Comparison of ENCODE assay signal across 8 cellular contexts in genomic region chr14:23567186-23568020, GRCh38. TPM values are rescaled to one million over a fixed set of nuclear protein-coding genes. Genes with fewer than 3 reads are reported as not detected.
DNase-seq lines count a peak whose midpoint lies in the region; ATAC-seq and TF ChIP-seq lines count a peak whose summit lies in the region.

A gene with protein sequence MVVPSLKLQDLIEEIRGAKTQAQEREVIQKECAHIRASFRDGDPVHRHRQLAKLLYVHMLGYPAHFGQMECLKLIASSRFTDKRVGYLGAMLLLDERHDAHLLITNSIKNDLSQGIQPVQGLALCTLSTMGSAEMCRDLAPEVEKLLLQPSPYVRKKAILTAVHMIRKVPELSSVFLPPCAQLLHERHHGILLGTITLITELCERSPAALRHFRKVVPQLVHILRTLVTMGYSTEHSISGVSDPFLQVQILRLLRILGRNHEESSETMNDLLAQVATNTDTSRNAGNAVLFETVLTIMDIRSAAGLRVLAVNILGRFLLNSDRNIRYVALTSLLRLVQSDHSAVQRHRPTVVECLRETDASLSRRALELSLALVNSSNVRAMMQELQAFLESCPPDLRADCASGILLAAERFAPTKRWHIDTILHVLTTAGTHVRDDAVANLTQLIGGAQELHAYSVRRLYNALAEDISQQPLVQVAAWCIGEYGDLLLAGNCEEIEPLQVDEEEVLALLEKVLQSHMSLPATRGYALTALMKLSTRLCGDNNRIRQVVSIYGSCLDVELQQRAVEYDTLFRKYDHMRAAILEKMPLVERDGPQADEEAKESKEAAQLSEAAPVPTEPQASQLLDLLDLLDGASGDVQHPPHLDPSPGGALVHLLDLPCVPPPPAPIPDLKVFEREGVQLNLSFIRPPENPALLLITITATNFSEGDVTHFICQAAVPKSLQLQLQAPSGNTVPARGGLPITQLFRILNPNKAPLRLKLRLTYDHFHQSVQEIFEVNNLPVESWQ (minus strand): TSS chr14:23567791. CDS start chr14:23567314, 477 bp downstream.

- H3K27ac ChIP-seq in KOPT-K1 (ENCODE audit: low read depth, low read length, poor library complexity, severe bottlenecking): peak within 1 kb of the TSS; percentile 70

- H3K9me3 Mint-ChIP-seq in activated T-helper 1 cell treated with anti-CD3 and anti-CD28 coated beads, Interleukin-12 subunit alpha, Interleukin-12 subunit beta, Interleukin-2, Interleukin-4 antibody, amounts not matched to agents 30 ng/mL and 10 ng/mL and 1 ng/mL, durations not matched to agents 14 hours and 24 hours and 36 hours: no peaks in the 10 kb centered on the region
- H3K9me3 Mint-ChIP-seq in natural killer cell treated with Interleukin-12 subunit alpha and Interleukin-12 subunit beta and Interleukin-15 and Interleukin-18, amount 100 ng/mL, for 72 hours: no peaks in the 10 kb centered on the region
- H3K9me3 Mint-ChIP-seq in stimulated activated naive CD8-positive, alpha-beta T cell treated with anti-CD3 and anti-CD28 coated beads, Interleukin-15, amount 100 ng/mL, for 72 hours: no peaks in the 10 kb centered on the region

- H3K27me3 Mint-ChIP-seq in activated T-helper 1 cell treated with anti-CD3 and anti-CD28 coated beads, Interleukin-12 subunit alpha, Interleukin-12 subunit beta, Interleukin-2, Interleukin-4 antibody, amounts not matched to agents 30 ng/mL and 10 ng/mL and 1 ng/mL, durations not matched to agents 14 hours and 24 hours and 36 hours (ENCODE audit: insufficient read depth): peaks cover 4% of the 10 kb centered on the region
- peaks cover 4 to 7% of the 10 kb centered on the region in 2 donors for H3K27me3 Mint-ChIP-seq in natural killer cell treated with Interleukin-12 subunit alpha and Interleukin-12 subunit beta and Interleukin-15 and Interleukin-18, amount 100 ng/mL, for 72 hours
- H3K27me3 Mint-ChIP-seq in stimulated activated naive CD8-positive, alpha-beta T cell treated with anti-CD3 and anti-CD28 coated beads, Interleukin-15, amount 100 ng/mL, for 72 hours: peaks cover 8% of the 10 kb centered on the region

- H3K4me1 Mint-ChIP-seq in activated T-helper 1 cell treated with anti-CD3 and anti-CD28 coated beads, Interleukin-12 subunit alpha, Interleukin-12 subunit beta, Interleukin-2, Interleukin-4 antibody, amounts not matched to agents 30 ng/mL and 10 ng/mL and 1 ng/mL, durations not matched to agents 14 hours and 24 hours and 36 hours (ENCODE audit: low read depth): peaks cover 43% of the 10 kb centered on the region
- peaks cover 28% of the 10 kb centered on the region in 2 donors for H3K4me1 Mint-ChIP-seq in natural killer cell treated with Interleukin-12 subunit alpha and Interleukin-12 subunit beta and Interleukin-15 and Interleukin-18, amount 100 ng/mL, for 72 hours (ENCODE audit: low read depth in 2 of 2)
- peaks cover 46% of the 10 kb centered on the region for H3K4me1 Mint-ChIP-seq in stimulated activated naive CD8-positive, alpha-beta T cell treated with anti-CD3 and anti-CD28 coated beads, Interleukin-15, amount 100 ng/mL, for 72 hours

- DNase-seq in DMS79 (lab: John Stamatoyannopoulos, UW): peak; percentile 85
- DNase-seq in RPMI7951 (ENCODE audit: low read depth): peak; percentile 64
- DNase-seq in activated T-helper 1 cell treated with anti-CD3 and anti-CD28 coated beads, Interleukin-12 subunit alpha, Interleukin-12 subunit beta, Interleukin-2, Interleukin-4 antibody, amounts not matched to agents 30 ng/mL and 10 ng/mL and 1 ng/mL, durations not matched to agents 14 hours and 24 hours and 36 hours (ENCODE audit: low spot score): peak; percentile 87
- DNase-seq in fibroblast of mammary gland (ENCODE audit: low read depth): peak; percentile 50
- peak; percentile 92 for DNase-seq in natural killer cell treated with Interleukin-12 subunit alpha and Interleukin-12 subunit beta and Interleukin-15 and Interleukin-18, amount 100 ng/mL, for 72 hours (ENCODE audit: low spot score)
- peak; percentile 80 to 91 for DNase-seq in stimulated activated naive CD8-positive, alpha-beta T cell treated with anti-CD3 and anti-CD28 coated beads, Interleukin-15, amount 100 ng/mL, for 72 hours

- H3K9me3 ChIP-seq in KOPT-K1 (ENCODE audit: insufficient read depth, low read length, poor library complexity, severe bottlenecking): no peaks in the 10 kb centered on the region

- no peak for TF ChIP-seq CTCF in fibroblast of mammary gland (conservative IDR thresholded peaks at IDR 0.05; ENCODE audit: control insufficient read depth, insufficient read depth, low read depth, low read length)

- peaks cover 32% of the 10 kb centered on the region for H3K36me3 Mint-ChIP-seq in activated T-helper 1 cell treated with anti-CD3 and anti-CD28 coated beads, Interleukin-12 subunit alpha, Interleukin-12 subunit beta, Interleukin-2, Interleukin-4 antibody, amounts not matched to agents 30 ng/mL and 10 ng/mL and 1 ng/mL, durations not matched to agents 14 hours and 24 hours and 36 hours (ENCODE audit: low read depth)
- H3K36me3 Mint-ChIP-seq in natural killer cell treated with Interleukin-12 subunit alpha and Interleukin-12 subunit beta and Interleukin-15 and Interleukin-18, amount 100 ng/mL, for 72 hours: no peaks in the 10 kb centered on the region

- H3K4me3 Mint-ChIP-seq in activated T-helper 1 cell treated with anti-CD3 and anti-CD28 coated beads, Interleukin-12 subunit alpha, Interleukin-12 subunit beta, Interleukin-2, Interleukin-4 antibody, amounts not matched to agents 30 ng/mL and 10 ng/mL and 1 ng/mL, durations not matched to agents 14 hours and 24 hours and 36 hours: peak within 1 kb of the TSS; percentile 100
- peak within 1 kb of the TSS; percentile 97 for H3K4me3 Mint-ChIP-seq in natural killer cell treated with Interleukin-12 subunit alpha and Interleukin-12 subunit beta and Interleukin-15 and Interleukin-18, amount 100 ng/mL, for 72 hours
- peak within 1 kb of the TSS; percentile 95 to 100 for H3K4me3 Mint-ChIP-seq in stimulated activated naive CD8-positive, alpha-beta T cell treated with anti-CD3 and anti-CD28 coated beads, Interleukin-15, amount 100 ng/mL, for 72 hours

- H3K36me3 ChIP-seq in KOPT-K1 (ENCODE audit: insufficient read depth, low read length): peaks cover 41% of the 10 kb centered on the region

- peak within 1 kb of the TSS; percentile 97 for H3K27ac Mint-ChIP-seq in activated T-helper 1 cell treated with anti-CD3 and anti-CD28 coated beads, Interleukin-12 subunit alpha, Interleukin-12 subunit beta, Interleukin-2, Interleukin-4 antibody, amounts not matched to agents 30 ng/mL and 10 ng/mL and 1 ng/mL, durations not matched to agents 14 hours and 24 hours and 36 hours
- H3K27ac Mint-ChIP-seq in natural killer cell treated with Interleukin-12 subunit alpha and Interleukin-12 subunit beta and Interleukin-15 and Interleukin-18, amount 100 ng/mL, for 72 hours: peak within 1 kb of the TSS; percentile 90 to 93
- peak within 1 kb of the TSS; percentile 98 for H3K27ac Mint-ChIP-seq in stimulated activated naive CD8-positive, alpha-beta T cell treated with anti-CD3 and anti-CD28 coated beads, Interleukin-15, amount 100 ng/mL, for 72 hours

- intact Hi-C loops in activated T-helper 1 cell treated with anti-CD3 and anti-CD28 coated beads, Interleukin-12 subunit alpha, Interleukin-12 subunit beta, Interleukin-2, Interleukin-4 antibody, amounts not matched to agents 30 ng/mL and 10 ng/mL and 1 ng/mL, durations not matched to agents 14 hours and 24 hours and 36 hours (cut with micrococcal nuclease): loop anchor here (1.0 to 10.0 kb wide), 5 partner anchors 11 to 1043 kb away; partner anchors contain the start of genes NGDN, SDR39U1, THTPA and ZFHX2

- peak; percentile 91 for ATAC-seq in GM21723 (IDR thresholded peaks at IDR 0.05; ENCODE audit: unreplicated experiment)
- peak; percentile 96 to 97 for ATAC-seq in natural killer cell treated with Interleukin-12 subunit alpha and Interleukin-12 subunit beta and Interleukin-15 and Interleukin-18, amount 100 ng/mL, for 72 hours
- peak; percentile 95 for ATAC-seq in stimulated activated naive CD8-positive, alpha-beta T cell treated with anti-CD3 and anti-CD28 coated beads, Interleukin-15, amount 100 ng/mL, for 72 hours

- peak within 1 kb of the TSS; percentile 61 for H3K4me3 ChIP-seq in fibroblast of mammary gland (ENCODE audit: control insufficient read depth, low read depth, low read length)

RNA-seq across cellular contexts. Expression of the gene that starts here (rescaled TPM):
- total RNA-seq in RPMI7951 (2014; rRNA removed; shearing (Covaris generic)): 7.5 and 7.8 TPM in 2 replicates
- total RNA-seq in activated T-helper 1 cell treated with anti-CD3 and anti-CD28 coated beads, Interleukin-12 subunit alpha, Interleukin-12 subunit beta, Interleukin-2, Interleukin-4 antibody, amounts not matched to agents 30 ng/mL and 10 ng/mL and 1 ng/mL, durations not matched to agents 14 hours and 24 hours and 36 hours: 137 and 145 TPM in 2 replicates
- total RNA-seq in natural killer cell treated with Interleukin-12 subunit alpha and Interleukin-12 subunit beta and Interleukin-15 and Interleukin-18, amount 100 ng/mL, for 72 hours: 100 to 1,000 TPM; 151 to 229 TPM

Comparison
In these comparisons a context has a peak if more than half of its experiments do, and no peak if none do; other contexts are left out.
1. Peak in every context shown above with its lines: DNase-seq, ATAC-seq, H3K4me3 ChIP-seq and H3K27ac ChIP-seq.
2. RNA of the gene that starts here (total RNA-seq): 151 to 229 TPM in natural killer cell treated with Interleukin-12 subunit alpha and Interleukin-12 subunit beta and Interleukin-15 and Interleukin-18, amount 100 ng/mL, for 72 hours and 137 to 145 TPM in activated T-helper 1 cell treated with anti-CD3 and anti-CD28 coated beads, Interleukin-12 subunit alpha, Interleukin-12 subunit beta, Interleukin-2, Interleukin-4 antibody, amounts not matched to agents 30 ng/mL and 10 ng/mL and 1 ng/mL, durations not matched to agents 14 hours and 24 hours and 36 hours; 7.5 to 7.8 TPM in RPMI7951; every median in the first group is over 10 times any median in the second.